ENCODE assay signal across 12 cellular contexts in genomic region chr11:120817131-120817530, GRCh38.
"Had no signal": no experiment of that assay in that cellular context is flagged by ENCODE, and none has a peak within 500 bp of the region (broad histone marks: within the 10 kb centered on the region; RNA-seq: fewer than 3 reads in every experiment).

No MANE protein-coding gene starts in this region.

- H3K9me3 Mint-ChIP-seq: activated naive CD4-positive, alpha-beta T cell treated with anti-CD3 and anti-CD28 coated beads for 36 hours; activated T-helper 17 cell treated with anti-CD3 and anti-CD28 coated beads, Interleukin-2, amount 50 U/mL, for 72 hours; dendritic cell treated with granulocyte-macrophage colony-stimulating factor and Interleukin-4, amounts not matched to agents 40 ng/mL and 50 ng/mL, for 4 days; stimulated activated effector memory CD8-positive, alpha-beta T cell treated with anti-CD3 and anti-CD28 coated beads, Interleukin-12 subunit alpha, Interleukin-12 subunit beta, amount 100 ng/mL, for 72 hours had no signal

- H3K4me3 Mint-ChIP-seq: activated CD4-positive, alpha-beta T cell treated with anti-CD3 and anti-CD28 coated beads for 36 hours; activated naive CD4-positive, alpha-beta T cell treated with anti-CD3 and anti-CD28 coated beads for 36 hours; activated T-helper 17 cell treated with anti-CD3 and anti-CD28 coated beads, Interleukin-2, amount 50 U/mL, for 72 hours; dendritic cell treated with granulocyte-macrophage colony-stimulating factor and Interleukin-4, amounts not matched to agents 40 ng/mL and 50 ng/mL, for 4 days; stimulated activated effector memory CD8-positive, alpha-beta T cell treated with anti-CD3 and anti-CD28 coated beads, Interleukin-12 subunit alpha, Interleukin-12 subunit beta, amount 100 ng/mL, for 72 hours had no signal

- H3K36me3 Mint-ChIP-seq: stimulated activated effector memory CD8-positive, alpha-beta T cell treated with anti-CD3 and anti-CD28 coated beads, Interleukin-12 subunit alpha, Interleukin-12 subunit beta, amount 100 ng/mL, for 72 hours had no signal

- H3K9ac ChIP-seq: parathyroid adenoma had no signal

- ATAC-seq: activated CD4-positive, alpha-beta T cell treated with anti-CD3 and anti-CD28 coated beads for 36 hours; activated T-helper 17 cell treated with anti-CD3 and anti-CD28 coated beads, Interleukin-2, amount 50 U/mL, for 72 hours; left lung had no signal

- H3K27ac ChIP-seq: left lung, parathyroid adenoma, SJCRH30, upper lobe of left lung had no signal

- H3K4me2 ChIP-seq: smooth muscle cell had no signal

- H2AFZ ChIP-seq: parathyroid adenoma had no signal

- H3K4me3 ChIP-seq: left lung, SJCRH30, smooth muscle cell, upper lobe of left lung had no signal

- H3K27ac Mint-ChIP-seq: activated CD4-positive, alpha-beta T cell treated with anti-CD3 and anti-CD28 coated beads for 36 hours; activated naive CD4-positive, alpha-beta T cell treated with anti-CD3 and anti-CD28 coated beads for 36 hours; activated T-helper 17 cell treated with anti-CD3 and anti-CD28 coated beads, Interleukin-2, amount 50 U/mL, for 72 hours; dendritic cell treated with granulocyte-macrophage colony-stimulating factor and Interleukin-4, amounts not matched to agents 40 ng/mL and 50 ng/mL, for 4 days; stimulated activated effector memory CD8-positive, alpha-beta T cell treated with anti-CD3 and anti-CD28 coated beads, Interleukin-12 subunit alpha, Interleukin-12 subunit beta, amount 100 ng/mL, for 72 hours had no signal

- H3K4me1 ChIP-seq: left lung, parathyroid adenoma, SJCRH30, upper lobe of left lung had no signal

- H3K79me2 ChIP-seq: parathyroid adenoma had no signal

- H3K9me3 ChIP-seq: left lung, SJCRH30, upper lobe of left lung had no signal

- H3K36me3 ChIP-seq: left lung, SJCRH30, upper lobe of left lung had no signal

- H3K4me1 Mint-ChIP-seq: activated CD4-positive, alpha-beta T cell treated with anti-CD3 and anti-CD28 coated beads for 36 hours; activated T-helper 17 cell treated with anti-CD3 and anti-CD28 coated beads, Interleukin-2, amount 50 U/mL, for 72 hours; stimulated activated effector memory CD8-positive, alpha-beta T cell treated with anti-CD3 and anti-CD28 coated beads, Interleukin-12 subunit alpha, Interleukin-12 subunit beta, amount 100 ng/mL, for 72 hours had no signal

- DNase-seq: activated CD4-positive, alpha-beta T cell treated with anti-CD3 and anti-CD28 coated beads for 36 hours; activated naive CD4-positive, alpha-beta T cell treated with anti-CD3 and anti-CD28 coated beads for 36 hours; central memory CD4-positive, alpha-beta T cell; left lung; SJCRH30; T-helper 9 cell; upper lobe of left lung had no signal

- H3K27me3 ChIP-seq: SJCRH30, upper lobe of left lung had no signal
